ENCODE assay signal across 13 cellular contexts in the genomic region with DNA sequence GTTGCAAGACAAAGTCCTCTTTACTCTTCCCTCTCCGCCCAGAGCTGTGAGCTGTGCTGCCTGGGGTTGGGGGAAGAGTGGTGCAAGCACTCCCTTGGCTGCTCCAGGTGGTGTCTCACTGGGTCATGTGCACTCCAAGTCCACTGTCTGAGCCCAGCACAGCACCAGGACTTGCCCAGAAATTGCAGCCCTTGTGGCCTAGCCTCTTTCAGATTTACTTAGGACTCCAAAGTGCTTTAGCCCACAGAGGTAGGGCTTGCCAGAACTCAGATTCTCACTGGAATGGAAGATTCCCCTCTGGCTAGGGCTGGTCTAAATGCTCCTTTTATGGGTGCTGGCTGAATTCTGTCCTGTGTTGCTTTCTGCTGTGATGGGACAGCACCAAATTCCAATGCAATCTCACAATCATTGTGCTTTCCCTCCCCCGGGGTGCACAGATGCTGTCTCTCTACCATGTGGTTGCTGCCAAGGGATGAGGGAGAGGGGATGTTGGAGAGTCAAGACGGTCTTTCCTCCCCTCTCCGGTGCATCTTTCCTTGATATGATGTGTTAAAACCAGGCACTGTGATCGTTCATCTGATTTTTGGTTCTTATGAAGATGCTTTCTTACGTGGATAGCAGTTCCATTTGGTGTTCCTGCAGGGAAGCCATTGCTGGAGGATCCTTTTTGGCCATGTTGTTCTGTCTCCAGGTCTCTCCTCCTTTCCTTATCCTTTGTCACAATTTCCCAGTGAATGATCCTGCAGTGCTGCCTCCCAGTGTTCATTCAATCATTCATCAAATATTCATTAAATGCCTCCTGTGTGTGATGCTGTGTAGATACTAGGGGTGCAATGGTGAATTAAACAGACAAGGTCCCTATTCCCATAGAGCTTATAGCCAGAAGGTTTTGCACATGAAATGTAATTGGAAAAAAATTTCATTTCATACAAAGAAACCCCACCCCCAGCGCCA.
A peak's percentile ranks its signal among the peaks of the same experiment; 100 is the strongest.
DNase-seq lines count a peak whose midpoint lies in the region; ATAC-seq, FAIRE-seq and TF ChIP-seq lines count a peak whose summit lies in the region.
"Had no signal": no experiment of that assay in that cellular context is flagged by ENCODE, and none has a peak within 500 bp of the region (broad histone marks: within the 10 kb centered on the region; RNA-seq: fewer than 3 reads in every experiment).

No MANE protein-coding gene starts in this region.

- H3K9me3 ChIP-seq in AG04450 (ENCODE audit: control insufficient read depth, insufficient read depth, low read length) (no peaks in the 10 kb centered on the region), mammary epithelial cell (replicated peaks; ENCODE audit: insufficient read depth, low read length) (no peaks in the 10 kb centered on the region), stomach (no peaks in the 10 kb centered on the region), neuronal stem cell (replicated peaks in 1 of 2; ENCODE audit: control insufficient read depth in 2 of 2, insufficient read depth in 1 of 2, low read depth in 1 of 2, low read length in 2 of 2) (no peaks in the 10 kb centered on the region)

- H3K9ac ChIP-seq in mammary epithelial cell (ENCODE audit: insufficient read depth, low read length): no peak overlapping the region
- H3K9ac ChIP-seq in neuronal stem cell (ENCODE audit: low read depth, low read length, poor library complexity): no peak overlapping the region

- peaks cover 4% of the 10 kb centered on the region for H3K36me3 ChIP-seq in mammary epithelial cell (ENCODE audit: insufficient read depth, low read length)
- H3K36me3 ChIP-seq in stomach: peaks cover 0 to 31% (median 15%) of the 10 kb centered on the region in 4 donors
- peaks cover 5 to 34% of the 10 kb centered on the region in 2 donors for H3K36me3 ChIP-seq in neuronal stem cell (replicated peaks in 1 of 2; ENCODE audit: control insufficient read depth in 2 of 2, insufficient read depth in 2 of 2, low read length in 2 of 2)

- in situ Hi-C loops in mammary epithelial cell (cut with MboI; ENCODE audit: low sequenced_read_pairs in 2 of 2): loop anchor here in 1 of 2 donors (5.0 to 10.0 kb wide), 4 partner anchors 61 to 231 kb away; no protein-coding TSS in a partner anchor

- TF ChIP-seq EP300 in stomach (IDR thresholded peaks at IDR 0.05): no peak

- no peak overlapping the region for H3K27ac ChIP-seq in AG04450 (ENCODE audit: low read depth, low read length)
- no peak overlapping the region for H3K27ac ChIP-seq in mammary epithelial cell (ENCODE audit: insufficient read depth, low read depth, low read length)
- no peak overlapping the region for H3K27ac ChIP-seq in stomach
- no peak overlapping the region for H3K27ac ChIP-seq in neuronal stem cell (replicated peaks; ENCODE audit: low read length)

- peaks cover 2% of the 10 kb centered on the region for H3K79me1 ChIP-seq in neuronal stem cell (ENCODE audit: low read depth, low read length)

- H3K4me2 ChIP-seq in mammary epithelial cell (ENCODE audit: insufficient read depth, low read depth, low read length) (no peak overlapping the region), neuronal stem cell (ENCODE audit: insufficient read depth, low read length, poor library complexity, severe bottlenecking) (no peak overlapping the region)

- no peak overlapping the region for H3K4me3 ChIP-seq in AG04450 (ENCODE audit: low read depth, low read length)
- no peak overlapping the region for H3K4me3 ChIP-seq in mammary epithelial cell (replicated peaks in 1 of 3; ENCODE audit: insufficient read depth in 1 of 3, low read depth in 2 of 3, low read length in 3 of 3)
- H3K4me3 ChIP-seq in stomach: no peak overlapping the region
- H3K4me3 ChIP-seq in neuronal stem cell (ENCODE audit: low read length in 2 of 2): no peak overlapping the region

- no peak overlapping the region for H2AK5ac ChIP-seq in neuronal stem cell (ENCODE audit: low read depth, low read length)

- TF ChIP-seq CTCF in AG04450 (IDR thresholded peaks at IDR 0.05; ENCODE audit: low read depth, low read length) (peak; percentile 24), mammary epithelial cell (conservative IDR thresholded peaks at IDR 0.05 in 1 of 2, IDR thresholded peaks at IDR 0.05 in 1 of 2; ENCODE audit: extremely low read depth in 1 of 2, insufficient read depth in 1 of 2, low read depth in 1 of 2, low read length in 2 of 2) (peak; percentile 14 to 35), stomach (IDR thresholded peaks at IDR 0.05) (no peak)

- 53% methylated on average over 7 of the region's 7 CpGs for WGBS in mammary epithelial cell (ENCODE audit: low coverage, missing lambda C conversion rate)
- WGBS in stomach, 5 donors: 70 to 90% (median 83%) methylated on average over 7 of the region's 7 CpGs
- WGBS in neuronal stem cell (ENCODE audit: extremely low coverage in 2 of 2, insufficient read length in 2 of 2, insufficient replicate concordance in 1 of 2), 2 donors: no CpG with 5 or more reads among the region's 7 CpGs

- POLR2A ChIA-PET in AG04450 (lab: Yijun Ruan, JAX): interaction anchor here (1.4 kb wide), 1 partner anchor 70 kb away, joined by 4 read pairs; no protein-coding TSS in a partner anchor

- H3K23ac ChIP-seq in neuronal stem cell (ENCODE audit: low read depth, low read length, poor library complexity): no peak overlapping the region

- H3K79me2 ChIP-seq in mammary epithelial cell (ENCODE audit: insufficient read depth, low read length): peaks cover 60% of the 10 kb centered on the region

- no peak overlapping the region for H3K4ac ChIP-seq in neuronal stem cell (ENCODE audit: low read length)

- no peak overlapping the region for H2AFZ ChIP-seq in mammary epithelial cell (ENCODE audit: low read depth, low read length)
- no peak overlapping the region for H2AFZ ChIP-seq in neuronal stem cell (ENCODE audit: low read length)

- H2BK15ac ChIP-seq in neuronal stem cell (ENCODE audit: low read length): no peak overlapping the region

- H3K27me3 ChIP-seq in AG04450 (ENCODE audit: control insufficient read depth, insufficient read depth, low read length): no peaks in the 10 kb centered on the region
- H3K27me3 ChIP-seq in mammary epithelial cell (ENCODE audit: insufficient read depth, low read length): no peaks in the 10 kb centered on the region
- no peaks in the 10 kb centered on the region for H3K27me3 ChIP-seq in stomach
- H3K27me3 ChIP-seq in neuronal stem cell (ENCODE audit: control insufficient read depth in 3 of 3, insufficient read depth in 3 of 3, low read depth in 1 of 3, low read length in 3 of 3): no peaks in the 10 kb centered on the region

- H3K14ac ChIP-seq in neuronal stem cell (ENCODE audit: low read length): no peak overlapping the region

- CTCF ChIA-PET in AG04450 (lab: Charles Lee) (interaction anchor here (1.0 to 2.1 kb wide), 7 partner anchors 12 to 105 kb away, joined by 3 to 12 read pairs (median 5); no protein-coding TSS in a partner anchor), mammary epithelial cell (lab: Charles Lee; ENCODE audit: low non-redundant PET) (interaction anchor here (0.6 to 0.7 kb wide), 4 partner anchors 38 to 177 kb away, joined by 3 to 5 read pairs (median 3); no protein-coding TSS in a partner anchor)

- BruUV-seq in mammary epithelial cell (replicated peaks; lab: Mats Ljungman, UMichigan): no TSS peak

- peak; percentile 40 for ATAC-seq in left colon
- ATAC-seq: T-helper 17 cell had no signal

- no peak overlapping the region for H3K18ac ChIP-seq in neuronal stem cell (ENCODE audit: low read length)

- intact Hi-C loops in mammary epithelial cell (cut with micrococcal nuclease): loop anchor here (1.0 to 5.0 kb wide), 5 partner anchors 71 to 622 kb away; no protein-coding TSS in a partner anchor
- intact Hi-C loops in left colon (cut with DNase I, micrococcal nuclease): loop anchor here in 1 of 2 donors (5.0 kb wide), 1 partner anchor 103 kb away; no protein-coding TSS in a partner anchor
- intact Hi-C loops in stomach (cut with DNase I; ENCODE audit: low total_unique reads): no loop called here

- H3K4me1 ChIP-seq in mammary epithelial cell (ENCODE audit: insufficient read depth, low read length) (peaks cover 36% of the 10 kb centered on the region), stomach (peaks cover 0 to 11% (median 0%) of the 10 kb centered on the region in 4 donors), neuronal stem cell (ENCODE audit: control insufficient read depth in 2 of 2, insufficient read depth in 1 of 2, low read depth in 1 of 2, low read length in 2 of 2) (peaks cover 0 to 7% of the 10 kb centered on the region in 2 donors)

- no peak for FAIRE-seq in GM19239 (lab: Jason Lieb, UNC)

- dilution Hi-C loops in mammary epithelial cell (cut with HindIII; ENCODE audit: low sequenced_read_pairs): no loop called here

- DNase-seq in AG04450 (ENCODE audit: low read depth, low spot score): no peak
- DNase-seq in LHCN-M2 (ENCODE audit: low read depth): peak; percentile 22
- no peak for DNase-seq in mammary epithelial cell
- no peak for DNase-seq in left colon
- DNase-seq in stomach: no peak
- DNase-seq in neuronal stem cell (ENCODE audit: low spot score): no peak
- DNase-seq in NCI-H1092 treated with DMSO at 0.1 percent for 48 hours (lab: John Stamatoyannopoulos, UW): no peak
- DNase-seq in GM19239 (ENCODE audit: insufficient read length, low spot score): no peak
- DNase-seq: erythroblast; H7; MM.1S; stimulated activated CD4-positive, alpha-beta T cell treated with anti-CD3 and anti-CD28 coated beads, Interleukin-1b, Interleukin-23, amount 100 ng/mL, for 48 hours; T-helper 17 cell had no signal

- no peak overlapping the region for H2BK12ac ChIP-seq in neuronal stem cell (ENCODE audit: low read length)

- H2BK120ac ChIP-seq in neuronal stem cell (ENCODE audit: low read depth, low read length): no peak overlapping the region

- no peak overlapping the region for H4K91ac ChIP-seq in neuronal stem cell (ENCODE audit: low read depth, low read length, poor library complexity)

- H4K20me1 ChIP-seq in mammary epithelial cell (ENCODE audit: insufficient read depth, low read length): no peaks in the 10 kb centered on the region

- no peak for TF ChIP-seq POLR2A in stomach (IDR thresholded peaks at IDR 0.05)

- no peak overlapping the region for H4K8ac ChIP-seq in neuronal stem cell (ENCODE audit: low read depth, low read length)

- no peak overlapping the region for H2BK5ac ChIP-seq in neuronal stem cell (ENCODE audit: low read length)

Comparison
In these comparisons a context has a peak if more than half of its experiments do, and no peak if none do; other contexts are left out.
1. CTCF ChIP-seq: peak in AG04450 (single experiment) and mammary epithelial cell (2 of 2); none in stomach (0 of 7).